ENCODE assay signal across 8 cellular contexts in genomic region chr2:190511104-190511503, GRCh38. TPM values are rescaled to one million over a fixed set of nuclear protein-coding genes. Genes with fewer than 3 reads are reported as not detected.
DNase-seq lines count a peak whose midpoint lies in the region; ATAC-seq, FAIRE-seq and TF ChIP-seq lines count a peak whose summit lies in the region.

No MANE protein-coding gene starts in this region.

- POLR2A ChIA-PET in A549 (lab: Yijun Ruan, JAX), result no interaction called here

- no peak for TF ChIP-seq EP300 in A549 (IDR thresholded peaks at IDR 0.05)

- no peak overlapping the region for H3K9ac ChIP-seq in GM23248

- no peak overlapping the region for H3K4me2 ChIP-seq in A549
- H3K4me2 ChIP-seq in GM23248 (ENCODE audit: unreplicated experiment), result no peak overlapping the region

- FAIRE-seq in A549 (lab: Jason Lieb, UNC), result no peak

- DNase-seq in A549 (ENCODE audit: low read depth in 1 of 2, low spot score in 1 of 2) (peak; percentile 32 to 56), GM23248 (peak; percentile 55), globus pallidus (ENCODE audit: low spot score) (peak; percentile 61), KG1 (lab: John Stamatoyannopoulos, UW) (no peak)
- DNase-seq in activated T-helper 2 cell treated with anti-CD3 and anti-CD28 coated beads, Interferon-gamma antibody, Interleukin-2, Interleukin-4, amounts not matched to agents 10 μg/mL and 5 μg/mL and 100 μg/mL, durations not matched to agents 14 hours and 24 hours and 36 hours (ENCODE audit: low spot score), result no peak
- no peak for DNase-seq in stimulated activated CD4-positive, alpha-beta T cell treated with anti-CD3 and anti-CD28 coated beads, Interleukin-1b, Interleukin-23, amount 100 ng/mL, for 48 hours

- no peaks in the 10 kb centered on the region for H4K20me1 ChIP-seq in GM23248 (ENCODE audit: insufficient read depth)

- H3F3A ChIP-seq in GM23248 (ENCODE audit: insufficient read depth), result no peaks in the 10 kb centered on the region

- H2AFZ ChIP-seq in GM23248, result no peak overlapping the region

- H3K4me3 ChIP-seq in A549 (no peak overlapping the region), GM23248 (no peak overlapping the region)

- no peaks in the 10 kb centered on the region for H3K9me3 Mint-ChIP-seq in activated T-helper 2 cell treated with anti-CD3 and anti-CD28 coated beads, Interferon-gamma antibody, Interleukin-2, Interleukin-4, amounts not matched to agents 10 μg/mL and 5 μg/mL and 100 μg/mL, durations not matched to agents 14 hours and 24 hours and 36 hours

- no peaks in the 10 kb centered on the region for H3K9me2 ChIP-seq in GM23248 (ENCODE audit: insufficient read depth)

- H3K36me3 ChIP-seq in GM23248 (ENCODE audit: low read depth), result no peaks in the 10 kb centered on the region

- H3K9me3 ChIP-seq in A549, result no peaks in the 10 kb centered on the region
- H3K9me3 ChIP-seq in GM23248 (ENCODE audit: low read depth), result no peaks in the 10 kb centered on the region

- no peak overlapping the region for H3K4me3 Mint-ChIP-seq in activated T-helper 2 cell treated with anti-CD3 and anti-CD28 coated beads, Interferon-gamma antibody, Interleukin-2, Interleukin-4, amounts not matched to agents 10 μg/mL and 5 μg/mL and 100 μg/mL, durations not matched to agents 14 hours and 24 hours and 36 hours (ENCODE audit: low read depth)

- no peak overlapping the region for H3K27ac Mint-ChIP-seq in activated T-helper 2 cell treated with anti-CD3 and anti-CD28 coated beads, Interferon-gamma antibody, Interleukin-2, Interleukin-4, amounts not matched to agents 10 μg/mL and 5 μg/mL and 100 μg/mL, durations not matched to agents 14 hours and 24 hours and 36 hours

- no peaks in the 10 kb centered on the region for H3K27me3 ChIP-seq in GM23248 (replicated peaks; ENCODE audit: insufficient read depth)

- H3K4me1 ChIP-seq in A549, result peaks cover 11% of the 10 kb centered on the region
- H3K4me1 ChIP-seq in GM23248 (ENCODE audit: insufficient read depth), result peaks cover 4% of the 10 kb centered on the region; the same call in 1 of the 2 replicates

- H3K79me2 ChIP-seq in GM23248 (ENCODE audit: insufficient read depth), result no peaks in the 10 kb centered on the region

- WGBS in A549 (ENCODE audit: missing lambda C conversion rate), result 67% methylated on average over 2 of the region's 2 CpGs
- WGBS in GM23248 (ENCODE audit: low coverage in 1 of 2, low lambda C conversion rate in 2 of 2, missing lambda C conversion rate in 2 of 2), 2 experiments, result 62 to 63% methylated on average over 2 of the region's 2 CpGs

- peak; percentile 75 for TF ChIP-seq CTCF in A549 (IDR thresholded peaks at IDR 0.05)

- H3K27me3 Mint-ChIP-seq in activated T-helper 2 cell treated with anti-CD3 and anti-CD28 coated beads, Interferon-gamma antibody, Interleukin-2, Interleukin-4, amounts not matched to agents 10 μg/mL and 5 μg/mL and 100 μg/mL, durations not matched to agents 14 hours and 24 hours and 36 hours (ENCODE audit: low read depth), result no peaks in the 10 kb centered on the region

- H3K4me1 Mint-ChIP-seq in activated T-helper 2 cell treated with anti-CD3 and anti-CD28 coated beads, Interferon-gamma antibody, Interleukin-2, Interleukin-4, amounts not matched to agents 10 μg/mL and 5 μg/mL and 100 μg/mL, durations not matched to agents 14 hours and 24 hours and 36 hours (ENCODE audit: low read depth), result peaks cover 16% of the 10 kb centered on the region

- TF ChIP-seq RAD21 in A549 (conservative IDR thresholded peaks at IDR 0.05 in 1 of 2, IDR thresholded peaks at IDR 0.05 in 1 of 2), result peak; percentile 86 to 87

- in situ Hi-C loops in GM23248 (cut with MboI), result no loop called here

- H3K27ac ChIP-seq in A549 (peak overlapping the region in 1 of 2 experiments; percentile 24; a peak in 1 of 6 replicates), GM23248 (no peak overlapping the region)

- CTCF ChIA-PET in A549 (lab: Yijun Ruan, JAX), result interaction anchor here (0.6 to 2.8 kb wide), 22 partner anchors 12 to 421 kb away, joined by 3 to 11 read pairs (median 4); partner anchors contain the start of gene INPP1

- peak; percentile 56 to 82; a peak in 4 of 6 replicates for ATAC-seq in A549
- ATAC-seq in SK-N-SH treated with all-trans-retinoic acid at 6 μM for 48 hours, result peak; percentile 71; the same call in 2 of the 3 replicates
- ATAC-seq in GM19467 (IDR thresholded peaks at IDR 0.05; ENCODE audit: unreplicated experiment), result no peak

- H3K36me3 Mint-ChIP-seq in activated T-helper 2 cell treated with anti-CD3 and anti-CD28 coated beads, Interferon-gamma antibody, Interleukin-2, Interleukin-4, amounts not matched to agents 10 μg/mL and 5 μg/mL and 100 μg/mL, durations not matched to agents 14 hours and 24 hours and 36 hours (ENCODE audit: low read depth), result peaks cover 56% of the 10 kb centered on the region

- intact Hi-C loops in activated T-helper 2 cell treated with anti-CD3 and anti-CD28 coated beads, Interferon-gamma antibody, Interleukin-2, Interleukin-4, amounts not matched to agents 10 μg/mL and 5 μg/mL and 100 μg/mL, durations not matched to agents 14 hours and 24 hours and 36 hours (cut with micrococcal nuclease), result loop anchor here (5.0 kb wide), 1 partner anchor 129 kb away; no protein-coding TSS in a partner anchor

- no peak for TF ChIP-seq POLR2A in A549 (IDR thresholded peaks at IDR 0.05; ENCODE audit: low read length)

TF ChIP-seq in A549, 52 proteins besides CTCF, POLR2A, EP300 and RAD21:
- TF ChIP-seq TFCP2L1 (CRISPR knock-in tag; IDR thresholded peaks at IDR 0.05) (no peak), SMC3 (IDR thresholded peaks at IDR 0.05) (peak; percentile 80)

TF ChIP-seq in SK-N-SH treated with all-trans-retinoic acid at 6 μM for 48 hours, 23 proteins besides CTCF, POLR2A, EP300 and RAD21:
- no peak for TF ChIP-seq ZNF70 (CRISPR knock-in tag; IDR thresholded peaks at IDR 0.05)
- no peak for TF ChIP-seq OSR1 (CRISPR knock-in tag; IDR thresholded peaks at IDR 0.05)
- TF ChIP-seq PPARA (CRISPR knock-in tag; IDR thresholded peaks at IDR 0.05; ENCODE audit: borderline replicate concordance), result no peak
- TF ChIP-seq POU6F1 (CRISPR knock-in tag; IDR thresholded peaks at IDR 0.05; ENCODE audit: borderline replicate concordance, low read depth), result no peak
- no peak for TF ChIP-seq TCF4 (CRISPR knock-in tag; IDR thresholded peaks at IDR 0.05; ENCODE audit: borderline replicate concordance)
- no peak for TF ChIP-seq ZFP3 (CRISPR knock-in tag; IDR thresholded peaks at IDR 0.05)
- TF ChIP-seq RARB (CRISPR knock-in tag; IDR thresholded peaks at IDR 0.05), result no peak
- TF ChIP-seq ZC3H10 (CRISPR knock-in tag; IDR thresholded peaks at IDR 0.05), result no peak
- TF ChIP-seq CSDC2 (CRISPR knock-in tag; IDR thresholded peaks at IDR 0.05), result no peak

RNA-seq across cellular contexts. Expression of gene NEMP2, which starts 23.4 kb away (rescaled TPM):
- polyA plus RNA-seq in A549 (2011; rRNA removed) (10.1 and 22.0 TPM in 2 replicates), A549 (2017; fragmentation: RNase III; extraction: RNeasy Plus Mini Kit Qiagen cat#74134 plus additional on column Dnase treatment) (7.1 to 8.1 TPM (median 7.2 TPM) in 3 replicates), GM23248 (2016; fragmentation: Nextera tagmentation; extraction: Ambion mirVana) (3.8 and 4.8 TPM in 2 replicates)
- 2.7 and 3.2 TPM in 2 replicates for polyA plus RNA-seq in A549 (2012; cell fraction: cytosol; rRNA removed)
- polyA plus RNA-seq in A549 (2012; cell fraction: nucleus; rRNA removed), result 1.2 and 2.0 TPM in 2 replicates
- 22.8 and 24.1 TPM in 2 replicates for polyA minus RNA-seq in A549 (2011; rRNA and poly(A)+ RNA removed)
- 1.0 and 2.7 TPM in 2 replicates for total RNA-seq in GM23248 (2014; rRNA removed; shearing (Covaris generic))
- total RNA-seq in activated T-helper 2 cell treated with anti-CD3 and anti-CD28 coated beads, Interferon-gamma antibody, Interleukin-2, Interleukin-4, amounts not matched to agents 10 μg/mL and 5 μg/mL and 100 μg/mL, durations not matched to agents 14 hours and 24 hours and 36 hours, result 15.2 and 15.5 TPM in 2 replicates

Comparison
In these comparisons a context has a peak if more than half of its experiments do, and no peak if none do; other contexts are left out.
1. DNase-seq: peak in A549 (2 of 2), GM23248 (single experiment) and globus pallidus (single experiment); none in activated T-helper 2 cell treated with anti-CD3 and anti-CD28 coated beads, Interferon-gamma antibody, Interleukin-2, Interleukin-4, amounts not matched to agents 10 μg/mL and 5 μg/mL and 100 μg/mL, durations not matched to agents 14 hours and 24 hours and 36 hours (single experiment), KG1 (single experiment) and stimulated activated CD4-positive, alpha-beta T cell treated with anti-CD3 and anti-CD28 coated beads, Interleukin-1b, Interleukin-23, amount 100 ng/mL, for 48 hours (single experiment).